In the genomic region with DNA sequence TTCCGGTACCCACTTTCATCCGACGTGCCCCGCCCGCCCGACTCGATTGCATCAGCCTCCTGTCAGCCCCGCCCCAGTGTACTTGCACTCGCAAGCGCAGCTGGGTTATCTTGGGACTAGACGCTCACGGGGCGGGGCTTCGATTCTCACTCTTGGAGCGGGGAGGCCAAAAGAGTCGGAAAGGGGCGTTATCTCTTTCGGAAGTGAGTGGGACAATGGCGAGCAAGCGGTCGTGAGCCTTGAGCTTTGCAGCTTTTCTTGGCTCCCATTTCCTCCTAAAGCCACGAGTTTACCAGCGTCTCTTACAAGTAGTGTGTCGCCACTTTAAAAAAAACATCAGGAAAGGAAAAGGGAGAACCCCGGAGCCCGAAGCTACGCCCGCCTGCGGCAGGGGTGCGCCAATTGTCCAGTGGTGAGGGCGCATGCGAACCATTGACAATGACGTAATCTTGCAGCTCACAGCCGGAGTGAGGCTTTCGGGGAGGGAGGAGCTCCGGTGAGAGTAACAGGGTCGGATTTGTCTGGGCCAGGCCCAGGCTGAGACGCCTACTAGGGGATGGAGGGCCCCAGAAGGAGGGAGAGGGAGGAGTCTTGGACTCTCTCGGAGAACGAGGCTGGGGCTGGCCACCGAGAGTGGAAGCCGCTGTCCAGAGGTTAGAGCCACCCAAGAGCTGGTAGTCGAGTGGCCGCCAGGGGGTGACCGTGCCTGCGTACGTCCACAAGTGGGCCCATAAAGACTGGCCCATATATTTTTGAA, we compare ENCODE assay signal across 1 cellular context.
TF ChIP-seq lines count a peak whose summit lies in the region.

No MANE protein-coding gene starts in this region.

TF ChIP-seq in HepG2, 621 proteins besides CTCF, POLR2A, EP300 and RAD21 (continued from another document and continues in another):
- TF ChIP-seq, protein P1, sequence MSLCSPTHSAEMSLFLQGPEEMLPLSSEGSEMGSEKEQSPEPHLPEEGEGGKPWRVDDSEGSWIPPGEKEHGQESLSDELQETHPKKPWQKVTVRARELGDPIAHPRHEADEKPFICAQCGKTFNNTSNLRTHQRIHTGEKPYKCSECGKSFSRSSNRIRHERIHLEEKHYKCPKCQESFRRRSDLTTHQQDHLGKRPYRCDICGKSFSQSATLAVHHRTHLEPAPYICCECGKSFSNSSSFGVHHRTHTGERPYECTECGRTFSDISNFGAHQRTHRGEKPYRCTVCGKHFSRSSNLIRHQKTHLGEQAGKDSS (CRISPR knock-in tag; IDR thresholded peaks at IDR 0.05; ENCODE audit: borderline replicate concordance, low read depth): 0 out of 2 replicates have a peak, but pooled peaks have one; percentile 55
- TF ChIP-seq, protein P2, sequence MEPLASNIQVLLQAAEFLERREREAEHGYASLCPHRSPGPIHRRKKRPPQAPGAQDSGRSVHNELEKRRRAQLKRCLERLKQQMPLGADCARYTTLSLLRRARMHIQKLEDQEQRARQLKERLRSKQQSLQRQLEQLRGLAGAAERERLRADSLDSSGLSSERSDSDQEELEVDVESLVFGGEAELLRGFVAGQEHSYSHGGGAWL (CRISPR knock-in tag; IDR thresholded peaks at IDR 0.05): 0 out of 2 replicates have a peak, but pooled peaks have one; percentile 10
- TF ChIP-seq ZNF501 (CRISPR knock-in tag; IDR thresholded peaks at IDR 0.05): peak; percentile 40; the same call in 1 of the 2 replicates
- 0 out of 2 replicates have a peak, but pooled peaks have one; percentile 66 for TF ChIP-seq SMAD3 (CRISPR knock-in tag; IDR thresholded peaks at IDR 0.05)
- TF ChIP-seq POLR2G (IDR thresholded peaks at IDR 0.05; ENCODE audit: low read depth, low read length): peak; percentile 90
- peak; percentile 60; the same call in 1 of the 2 replicates for TF ChIP-seq ZFY (CRISPR knock-in tag; IDR thresholded peaks at IDR 0.05)
- TF ChIP-seq SPEN (CRISPR knock-in tag; IDR thresholded peaks at IDR 0.05; ENCODE audit: low read depth): peak; percentile 62
- peak; percentile 65 for TF ChIP-seq STAG1 (CRISPR knock-in tag; IDR thresholded peaks at IDR 0.05)
- TF ChIP-seq, protein P3, sequence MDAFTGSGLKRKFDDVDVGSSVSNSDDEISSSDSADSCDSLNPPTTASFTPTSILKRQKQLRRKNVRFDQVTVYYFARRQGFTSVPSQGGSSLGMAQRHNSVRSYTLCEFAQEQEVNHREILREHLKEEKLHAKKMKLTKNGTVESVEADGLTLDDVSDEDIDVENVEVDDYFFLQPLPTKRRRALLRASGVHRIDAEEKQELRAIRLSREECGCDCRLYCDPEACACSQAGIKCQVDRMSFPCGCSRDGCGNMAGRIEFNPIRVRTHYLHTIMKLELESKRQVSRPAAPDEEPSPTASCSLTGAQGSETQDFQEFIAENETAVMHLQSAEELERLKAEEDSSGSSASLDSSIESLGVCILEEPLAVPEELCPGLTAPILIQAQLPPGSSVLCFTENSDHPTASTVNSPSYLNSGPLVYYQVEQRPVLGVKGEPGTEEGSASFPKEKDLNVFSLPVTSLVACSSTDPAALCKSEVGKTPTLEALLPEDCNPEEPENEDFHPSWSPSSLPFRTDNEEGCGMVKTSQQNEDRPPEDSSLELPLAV (CRISPR knock-in tag; conservative IDR thresholded peaks at IDR 0.05; ENCODE audit: low read depth): no peak
- no peak for TF ChIP-seq YEATS2 (CRISPR knock-in tag; IDR thresholded peaks at IDR 0.05; ENCODE audit: borderline replicate concordance)
- TF ChIP-seq PITX1 (CRISPR knock-in tag; IDR thresholded peaks at IDR 0.05): 0 out of 2 replicates have a peak, but pooled peaks have one; percentile 17
- TF ChIP-seq ASH2L (IDR thresholded peaks at IDR 0.05; ENCODE audit: insufficient read length, low read depth, low read length): peak; percentile 64
- TF ChIP-seq, protein P4, sequence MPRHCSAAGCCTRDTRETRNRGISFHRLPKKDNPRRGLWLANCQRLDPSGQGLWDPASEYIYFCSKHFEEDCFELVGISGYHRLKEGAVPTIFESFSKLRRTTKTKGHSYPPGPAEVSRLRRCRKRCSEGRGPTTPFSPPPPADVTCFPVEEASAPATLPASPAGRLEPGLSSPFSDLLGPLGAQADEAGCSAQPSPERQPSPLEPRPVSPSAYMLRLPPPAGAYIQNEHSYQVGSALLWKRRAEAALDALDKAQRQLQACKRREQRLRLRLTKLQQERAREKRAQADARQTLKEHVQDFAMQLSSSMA (CRISPR knock-in tag; IDR thresholded peaks at IDR 0.05): 0 out of 2 replicates have a peak, but pooled peaks have one; percentile 70
- peak; percentile 37; the same call in 1 of the 2 replicates for TF ChIP-seq CREM (IDR thresholded peaks at IDR 0.05)
- TF ChIP-seq CREM (CRISPR knock-in tag; IDR thresholded peaks at IDR 0.05): no peak
- peak; percentile 28; the same call in 1 of the 2 replicates for TF ChIP-seq ISL2 (CRISPR knock-in tag; IDR thresholded peaks at IDR 0.05)
- TF ChIP-seq AHR (CRISPR knock-in tag; IDR thresholded peaks at IDR 0.05): no peak
- TF ChIP-seq YEATS4 (CRISPR knock-in tag; IDR thresholded peaks at IDR 0.05; ENCODE audit: borderline replicate concordance): peak; percentile 41; the same call in 1 of the 2 replicates
- TF ChIP-seq, protein P5, sequence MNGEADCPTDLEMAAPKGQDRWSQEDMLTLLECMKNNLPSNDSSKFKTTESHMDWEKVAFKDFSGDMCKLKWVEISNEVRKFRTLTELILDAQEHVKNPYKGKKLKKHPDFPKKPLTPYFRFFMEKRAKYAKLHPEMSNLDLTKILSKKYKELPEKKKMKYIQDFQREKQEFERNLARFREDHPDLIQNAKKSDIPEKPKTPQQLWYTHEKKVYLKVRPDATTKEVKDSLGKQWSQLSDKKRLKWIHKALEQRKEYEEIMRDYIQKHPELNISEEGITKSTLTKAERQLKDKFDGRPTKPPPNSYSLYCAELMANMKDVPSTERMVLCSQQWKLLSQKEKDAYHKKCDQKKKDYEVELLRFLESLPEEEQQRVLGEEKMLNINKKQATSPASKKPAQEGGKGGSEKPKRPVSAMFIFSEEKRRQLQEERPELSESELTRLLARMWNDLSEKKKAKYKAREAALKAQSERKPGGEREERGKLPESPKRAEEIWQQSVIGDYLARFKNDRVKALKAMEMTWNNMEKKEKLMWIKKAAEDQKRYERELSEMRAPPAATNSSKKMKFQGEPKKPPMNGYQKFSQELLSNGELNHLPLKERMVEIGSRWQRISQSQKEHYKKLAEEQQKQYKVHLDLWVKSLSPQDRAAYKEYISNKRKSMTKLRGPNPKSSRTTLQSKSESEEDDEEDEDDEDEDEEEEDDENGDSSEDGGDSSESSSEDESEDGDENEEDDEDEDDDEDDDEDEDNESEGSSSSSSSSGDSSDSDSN (CRISPR knock-in tag; IDR thresholded peaks at IDR 0.05): 0 out of 2 replicates have a peak, but pooled peaks have one; percentile 21
- TF ChIP-seq PPARG (CRISPR knock-in tag; conservative IDR thresholded peaks at IDR 0.05): 0 out of 2 replicates have a peak, but pooled peaks have one; percentile 18
- peak; percentile 52; the same call in 1 of the 2 replicates for TF ChIP-seq SP4 (CRISPR knock-in tag; IDR thresholded peaks at IDR 0.05)
- TF ChIP-seq, protein P6, sequence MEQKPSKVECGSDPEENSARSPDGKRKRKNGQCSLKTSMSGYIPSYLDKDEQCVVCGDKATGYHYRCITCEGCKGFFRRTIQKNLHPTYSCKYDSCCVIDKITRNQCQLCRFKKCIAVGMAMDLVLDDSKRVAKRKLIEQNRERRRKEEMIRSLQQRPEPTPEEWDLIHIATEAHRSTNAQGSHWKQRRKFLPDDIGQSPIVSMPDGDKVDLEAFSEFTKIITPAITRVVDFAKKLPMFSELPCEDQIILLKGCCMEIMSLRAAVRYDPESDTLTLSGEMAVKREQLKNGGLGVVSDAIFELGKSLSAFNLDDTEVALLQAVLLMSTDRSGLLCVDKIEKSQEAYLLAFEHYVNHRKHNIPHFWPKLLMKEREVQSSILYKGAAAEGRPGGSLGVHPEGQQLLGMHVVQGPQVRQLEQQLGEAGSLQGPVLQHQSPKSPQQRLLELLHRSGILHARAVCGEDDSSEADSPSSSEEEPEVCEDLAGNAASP (CRISPR knock-in tag; IDR thresholded peaks at IDR 0.05; ENCODE audit: borderline replicate concordance): peak; percentile 40
- peak; percentile 66 for TF ChIP-seq POLR2AphosphoS5 (IDR thresholded peaks at IDR 0.05; ENCODE audit: low read depth, low read length)
- TF ChIP-seq SMC3 (IDR thresholded peaks at IDR 0.05; ENCODE audit: low read length): 0 out of 2 replicates have a peak, but pooled peaks have one; percentile 1
- peak; percentile 48; the same call in 1 of the 2 replicates for TF ChIP-seq JUN (CRISPR knock-in tag; IDR thresholded peaks at IDR 0.05)
- peak; percentile 64; the same call in 1 of the 2 replicates for TF ChIP-seq TAF1 (CRISPR knock-in tag; IDR thresholded peaks at IDR 0.05)
- TF ChIP-seq HNRNPK (IDR thresholded peaks at IDR 0.05; ENCODE audit: low read depth, low read length, poor library complexity, severe bottlenecking): no peak
- TF ChIP-seq ZMYM4 (CRISPR knock-in tag; IDR thresholded peaks at IDR 0.05): peak; percentile 68
- TF ChIP-seq, protein P7, sequence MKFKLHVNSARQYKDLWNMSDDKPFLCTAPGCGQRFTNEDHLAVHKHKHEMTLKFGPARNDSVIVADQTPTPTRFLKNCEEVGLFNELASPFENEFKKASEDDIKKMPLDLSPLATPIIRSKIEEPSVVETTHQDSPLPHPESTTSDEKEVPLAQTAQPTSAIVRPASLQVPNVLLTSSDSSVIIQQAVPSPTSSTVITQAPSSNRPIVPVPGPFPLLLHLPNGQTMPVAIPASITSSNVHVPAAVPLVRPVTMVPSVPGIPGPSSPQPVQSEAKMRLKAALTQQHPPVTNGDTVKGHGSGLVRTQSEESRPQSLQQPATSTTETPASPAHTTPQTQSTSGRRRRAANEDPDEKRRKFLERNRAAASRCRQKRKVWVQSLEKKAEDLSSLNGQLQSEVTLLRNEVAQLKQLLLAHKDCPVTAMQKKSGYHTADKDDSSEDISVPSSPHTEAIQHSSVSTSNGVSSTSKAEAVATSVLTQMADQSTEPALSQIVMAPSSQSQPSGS (CRISPR knock-in tag; IDR thresholded peaks at IDR 0.05): peak; percentile 98
- TF ChIP-seq SALL1 (CRISPR knock-in tag; IDR thresholded peaks at IDR 0.05): peak; percentile 9; the same call in 1 of the 2 replicates
- TF ChIP-seq SKI (IDR thresholded peaks at IDR 0.05; ENCODE audit: partially characterized antibody): peak; percentile 29
- TF ChIP-seq, protein P8, sequence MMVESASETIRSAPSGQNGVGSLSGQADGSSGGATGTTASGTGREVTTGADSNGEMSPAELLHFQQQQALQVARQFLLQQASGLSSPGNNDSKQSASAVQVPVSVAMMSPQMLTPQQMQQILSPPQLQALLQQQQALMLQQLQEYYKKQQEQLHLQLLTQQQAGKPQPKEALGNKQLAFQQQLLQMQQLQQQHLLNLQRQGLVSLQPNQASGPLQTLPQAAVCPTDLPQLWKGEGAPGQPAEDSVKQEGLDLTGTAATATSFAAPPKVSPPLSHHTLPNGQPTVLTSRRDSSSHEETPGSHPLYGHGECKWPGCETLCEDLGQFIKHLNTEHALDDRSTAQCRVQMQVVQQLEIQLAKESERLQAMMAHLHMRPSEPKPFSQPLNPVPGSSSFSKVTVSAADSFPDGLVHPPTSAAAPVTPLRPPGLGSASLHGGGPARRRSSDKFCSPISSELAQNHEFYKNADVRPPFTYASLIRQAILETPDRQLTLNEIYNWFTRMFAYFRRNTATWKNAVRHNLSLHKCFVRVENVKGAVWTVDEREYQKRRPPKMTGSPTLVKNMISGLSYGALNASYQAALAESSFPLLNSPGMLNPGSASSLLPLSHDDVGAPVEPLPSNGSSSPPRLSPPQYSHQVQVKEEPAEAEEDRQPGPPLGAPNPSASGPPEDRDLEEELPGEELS (CRISPR knock-in tag; IDR thresholded peaks at IDR 0.05): 0 out of 2 replicates have a peak, but pooled peaks have one; percentile 7
- TF ChIP-seq ZFP82 (CRISPR knock-in tag; IDR thresholded peaks at IDR 0.05; ENCODE audit: borderline replicate concordance): no peak
- TF ChIP-seq, protein P9, sequence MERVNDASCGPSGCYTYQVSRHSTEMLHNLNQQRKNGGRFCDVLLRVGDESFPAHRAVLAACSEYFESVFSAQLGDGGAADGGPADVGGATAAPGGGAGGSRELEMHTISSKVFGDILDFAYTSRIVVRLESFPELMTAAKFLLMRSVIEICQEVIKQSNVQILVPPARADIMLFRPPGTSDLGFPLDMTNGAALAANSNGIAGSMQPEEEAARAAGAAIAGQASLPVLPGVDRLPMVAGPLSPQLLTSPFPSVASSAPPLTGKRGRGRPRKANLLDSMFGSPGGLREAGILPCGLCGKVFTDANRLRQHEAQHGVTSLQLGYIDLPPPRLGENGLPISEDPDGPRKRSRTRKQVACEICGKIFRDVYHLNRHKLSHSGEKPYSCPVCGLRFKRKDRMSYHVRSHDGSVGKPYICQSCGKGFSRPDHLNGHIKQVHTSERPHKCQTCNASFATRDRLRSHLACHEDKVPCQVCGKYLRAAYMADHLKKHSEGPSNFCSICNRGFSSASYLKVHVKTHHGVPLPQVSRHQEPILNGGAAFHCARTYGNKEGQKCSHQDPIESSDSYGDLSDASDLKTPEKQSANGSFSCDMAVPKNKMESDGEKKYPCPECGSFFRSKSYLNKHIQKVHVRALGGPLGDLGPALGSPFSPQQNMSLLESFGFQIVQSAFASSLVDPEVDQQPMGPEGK (CRISPR knock-in tag; IDR thresholded peaks at IDR 0.05): peak; percentile 44; the same call in 1 of the 2 replicates
- TF ChIP-seq ZBTB3 (CRISPR knock-in tag; IDR thresholded peaks at IDR 0.05; ENCODE audit: borderline replicate concordance, low read depth): no peak
- TF ChIP-seq ZNF441 (CRISPR knock-in tag; IDR thresholded peaks at IDR 0.05; ENCODE audit: borderline replicate concordance): 0 out of 2 replicates have a peak, but pooled peaks have one; percentile 14
- TF ChIP-seq ZBTB21 (CRISPR knock-in tag; IDR thresholded peaks at IDR 0.05): 0 out of 2 replicates have a peak, but pooled peaks have one; percentile 15
- TF ChIP-seq ZNF777 (CRISPR knock-in tag; IDR thresholded peaks at IDR 0.05): peak; percentile 24; the same call in 1 of the 2 replicates
- TF ChIP-seq ZSCAN12 (CRISPR knock-in tag; IDR thresholded peaks at IDR 0.05): no peak
- TF ChIP-seq SAP130 (CRISPR knock-in tag; IDR thresholded peaks at IDR 0.05; ENCODE audit: low read depth): peak; percentile 59
